Comparison of ENCODE assay signal across 9 cellular contexts in the genomic region with DNA sequence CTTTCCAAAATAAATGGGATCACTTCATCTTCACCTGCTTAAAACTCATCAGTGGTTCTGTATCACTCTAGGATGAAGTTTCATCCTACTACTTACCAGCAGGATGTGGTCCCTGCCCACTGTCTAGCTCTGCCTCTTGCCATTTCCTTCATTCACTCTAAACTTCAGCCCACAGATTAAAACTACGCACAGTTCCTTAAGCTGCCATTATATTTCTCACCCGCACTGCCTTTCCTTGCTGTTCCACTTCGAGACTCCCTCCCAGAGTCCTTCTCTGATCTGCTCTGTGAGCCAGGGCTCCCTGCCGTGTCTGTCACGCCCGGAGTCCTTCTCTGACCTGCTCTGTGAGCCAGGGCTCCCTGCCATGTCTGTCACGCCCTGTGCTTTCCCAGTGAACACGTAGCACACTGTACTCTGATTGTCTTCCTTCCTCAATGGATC. TPM values are rescaled to one million over a fixed set of nuclear protein-coding genes. Genes with fewer than 3 reads are reported as not detected.
A peak's percentile ranks its signal among the peaks of the same experiment; 100 is the strongest.
DNase-seq lines count a peak whose midpoint lies in the region; ATAC-seq, FAIRE-seq and TF ChIP-seq lines count a peak whose summit lies in the region.
"Had no signal": no experiment of that assay in that cellular context is flagged by ENCODE, and none has a peak within 500 bp of the region (broad histone marks: within the 10 kb centered on the region; RNA-seq: fewer than 3 reads in every experiment).

No MANE protein-coding gene starts in this region.

- 15 to 56% (median 27%) methylated on average over 8 of the region's 8 CpGs for WGBS in stomach, 5 donors

- H3K36me3 ChIP-seq in kidney (ENCODE audit: control insufficient read depth in 1 of 2, insufficient read depth in 2 of 2, low read length in 2 of 2), result peaks cover 0 to 4% of the 10 kb centered on the region in 2 donors
- H3K36me3 ChIP-seq in stomach, result peaks cover 0 to 9% (median 7%) of the 10 kb centered on the region in 4 donors

- no peak for TF ChIP-seq POLR2A in stomach (IDR thresholded peaks at IDR 0.05)

- H3K4me1 ChIP-seq in kidney (ENCODE audit: control insufficient read depth in 1 of 2, insufficient read depth in 1 of 2, low read depth in 1 of 2, low read length in 2 of 2) (peaks cover 14 to 19% of the 10 kb centered on the region in 2 donors), stomach (peaks cover 13 to 47% (median 28%) of the 10 kb centered on the region in 4 donors)

- TF ChIP-seq CTCF in kidney (IDR thresholded peaks at IDR 0.05; ENCODE audit: borderline replicate concordance, extremely low read depth, insufficient read depth) (no peak), stomach (IDR thresholded peaks at IDR 0.05) (no peak)

- H3K9ac ChIP-seq in kidney (ENCODE audit: low read length in 2 of 2), result no peak overlapping the region

- no peak for TF ChIP-seq EP300 in stomach (IDR thresholded peaks at IDR 0.05)

- H3K27me3 ChIP-seq in stomach, result no peaks in the 10 kb centered on the region
- H3K27me3 ChIP-seq: hepatocyte had no signal

- peak overlapping the region in 1 of 2 donors; percentile 4 for H3K4me3 ChIP-seq in kidney (ENCODE audit: low read length in 2 of 2)
- H3K4me3 ChIP-seq in stomach, result no peak overlapping the region
- H3K4me3 ChIP-seq: hepatocyte had no signal

- FAIRE-seq in kidney (lab: Jason Lieb, UNC), result no peak

- peak overlapping the region in 1 of 2 donors; percentile 61 for H3K27ac ChIP-seq in kidney (ENCODE audit: low read depth in 2 of 2, low read length in 2 of 2)
- peak overlapping the region; percentile 13 to 70 (median 57) for H3K27ac ChIP-seq in stomach
- H3K27ac ChIP-seq: hepatocyte had no signal

- intact Hi-C loops in kidney (cut with DNase I), result no loop called here
- intact Hi-C loops in stomach (cut with DNase I; ENCODE audit: low total_unique reads), result no loop called here

- DNase-seq in NK-92 treated with Interleukin-12 subunit alpha and Interleukin-12 subunit beta, amount 100 ng/mL, for 24 hours (lab: John Stamatoyannopoulos, UW), result peak; percentile 18
- DNase-seq in NK-92 (lab: John Stamatoyannopoulos, UW; ENCODE audit: unreplicated experiment) (no peak), kidney (peak; percentile 80), stomach (peak; percentile 75), NCI-H2196 treated with DMSO at 0.1 percent for 48 hours (lab: John Stamatoyannopoulos, UW; ENCODE audit: unreplicated experiment) (no peak)
- peak; percentile 25 for DNase-seq in activated effector memory CD4-positive, alpha-beta T cell treated with Interleukin-2 at 50 U/mL for 16 hours

- ATAC-seq in GM21576 (IDR thresholded peaks at IDR 0.05; ENCODE audit: unreplicated experiment) (no peak), GM19328 (IDR thresholded peaks at IDR 0.05; ENCODE audit: unreplicated experiment) (no peak)

- H3K9me3 ChIP-seq in kidney (ENCODE audit: control insufficient read depth in 1 of 2, low read length in 2 of 2) (no peaks in the 10 kb centered on the region), stomach (no peaks in the 10 kb centered on the region)

RNA-seq across cellular contexts. Expression of gene NPAS1, which starts 52.0 kb away (rescaled TPM):
- total RNA-seq in kidney (0.38 TPM), stomach (1 to 10 TPM in 1 of 5 donors, under 1 TPM in 1, not detected in 3; 0.72 to 2.3 TPM)
- polyA plus RNA-seq in kidney (ENCODE audit: insufficient read depth, low read depth, low replicate concordance) (1.7 TPM), stomach (1 to 10 TPM; 1.1 to 8.9 (median 1.1) TPM)

Comparison
In these comparisons a context has a peak if more than half of its experiments do, and no peak if none do; other contexts are left out.
1. DNase-seq: peak in NK-92 treated with Interleukin-12 subunit alpha and Interleukin-12 subunit beta, amount 100 ng/mL, for 24 hours (single experiment), activated effector memory CD4-positive, alpha-beta T cell treated with Interleukin-2 at 50 U/mL for 16 hours (single experiment), kidney (single experiment) and stomach (single experiment); none in NK-92 (single experiment) and NCI-H2196 treated with DMSO at 0.1 percent for 48 hours (single experiment).